In the genomic region with DNA sequence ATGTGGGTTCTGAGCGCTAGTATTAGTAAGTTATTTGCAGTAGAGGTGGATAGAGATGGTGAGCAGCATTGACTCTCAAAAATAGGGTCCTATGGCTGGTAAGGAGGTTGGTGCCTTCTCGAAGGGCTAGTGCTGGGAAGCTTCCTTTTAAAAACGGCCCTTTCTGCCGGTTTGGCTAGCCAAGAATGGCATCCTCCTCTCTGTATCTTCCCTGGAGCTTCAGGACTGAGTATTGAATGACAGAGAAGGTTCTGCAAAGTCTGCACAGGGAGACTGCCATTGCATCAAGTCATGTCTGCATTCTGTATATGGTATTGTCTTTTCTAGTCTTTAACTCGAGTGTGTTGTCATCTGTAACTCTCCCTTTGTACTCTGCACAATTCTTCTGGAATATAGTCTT, we compare ENCODE assay signal across 9 cellular contexts. TPM values are rescaled to one million over a fixed set of nuclear protein-coding genes. Genes with fewer than 3 reads are reported as not detected.
DNase-seq lines count a peak whose midpoint lies in the region; ATAC-seq and TF ChIP-seq lines count a peak whose summit lies in the region.
"Had no signal": no experiment of that assay in that cellular context is flagged by ENCODE, and none has a peak within 500 bp of the region (broad histone marks: within the 10 kb centered on the region; RNA-seq: fewer than 3 reads in every experiment).

No MANE protein-coding gene starts in this region.

- H3K9me3 Mint-ChIP-seq in activated CD4-positive, alpha-beta T cell treated with anti-CD3 and anti-CD28 coated beads, Interleukin-2, amount 10 ng/mL, durations not matched to agents 24 days and 14 days = no peaks in the 10 kb centered on the region
- no peaks in the 10 kb centered on the region for H3K9me3 Mint-ChIP-seq in activated T-helper 2 cell treated with anti-CD3 and anti-CD28 coated beads, Interferon-gamma antibody, Interleukin-2, Interleukin-4, amounts not matched to agents 10 μg/mL and 5 μg/mL and 100 μg/mL, durations not matched to agents 14 hours and 24 hours and 36 hours

- H3K4me3 ChIP-seq in lower lobe of right lung = peak overlapping the region; percentile 74

- H3K4me1 ChIP-seq in lower lobe of right lung = peaks cover 76% of the 10 kb centered on the region

- H3K9me3 ChIP-seq in lower lobe of right lung = no peaks in the 10 kb centered on the region

- H3K27me3 ChIP-seq in lower lobe of right lung (ENCODE audit: low read depth) = peaks cover 19% of the 10 kb centered on the region

- peak overlapping the region; percentile 48 for H3K27ac Mint-ChIP-seq in activated CD4-positive, alpha-beta T cell treated with anti-CD3 and anti-CD28 coated beads, Interleukin-2, amount 10 ng/mL, durations not matched to agents 24 days and 14 days
- H3K27ac Mint-ChIP-seq in activated T-helper 2 cell treated with anti-CD3 and anti-CD28 coated beads, Interferon-gamma antibody, Interleukin-2, Interleukin-4, amounts not matched to agents 10 μg/mL and 5 μg/mL and 100 μg/mL, durations not matched to agents 14 hours and 24 hours and 36 hours = peak overlapping the region; percentile 39

- H3K36me3 Mint-ChIP-seq in activated CD4-positive, alpha-beta T cell treated with anti-CD3 and anti-CD28 coated beads, Interleukin-2, amount 10 ng/mL, durations not matched to agents 24 days and 14 days (ENCODE audit: low read depth) = peaks cover 4% of the 10 kb centered on the region
- H3K36me3 Mint-ChIP-seq in activated T-helper 2 cell treated with anti-CD3 and anti-CD28 coated beads, Interferon-gamma antibody, Interleukin-2, Interleukin-4, amounts not matched to agents 10 μg/mL and 5 μg/mL and 100 μg/mL, durations not matched to agents 14 hours and 24 hours and 36 hours (ENCODE audit: low read depth) = no peaks in the 10 kb centered on the region

- H3K27me3 Mint-ChIP-seq in activated CD4-positive, alpha-beta T cell treated with anti-CD3 and anti-CD28 coated beads, Interleukin-2, amount 10 ng/mL, durations not matched to agents 24 days and 14 days = peaks cover 31% of the 10 kb centered on the region
- peaks cover 24% of the 10 kb centered on the region for H3K27me3 Mint-ChIP-seq in activated T-helper 2 cell treated with anti-CD3 and anti-CD28 coated beads, Interferon-gamma antibody, Interleukin-2, Interleukin-4, amounts not matched to agents 10 μg/mL and 5 μg/mL and 100 μg/mL, durations not matched to agents 14 hours and 24 hours and 36 hours (ENCODE audit: low read depth)

- ATAC-seq in lower lobe of right lung (no peak), HG02884 (IDR thresholded peaks at IDR 0.05; ENCODE audit: unreplicated experiment) (no peak)

- peak overlapping the region; percentile 83 for H3K4me3 Mint-ChIP-seq in activated CD4-positive, alpha-beta T cell treated with anti-CD3 and anti-CD28 coated beads, Interleukin-2, amount 10 ng/mL, durations not matched to agents 24 days and 14 days
- H3K4me3 Mint-ChIP-seq in activated T-helper 2 cell treated with anti-CD3 and anti-CD28 coated beads, Interferon-gamma antibody, Interleukin-2, Interleukin-4, amounts not matched to agents 10 μg/mL and 5 μg/mL and 100 μg/mL, durations not matched to agents 14 hours and 24 hours and 36 hours (ENCODE audit: low read depth) = peak overlapping the region; percentile 80

- H3K4me1 Mint-ChIP-seq in activated CD4-positive, alpha-beta T cell treated with anti-CD3 and anti-CD28 coated beads, Interleukin-2, amount 10 ng/mL, durations not matched to agents 24 days and 14 days = peaks cover 37% of the 10 kb centered on the region
- H3K4me1 Mint-ChIP-seq in activated T-helper 2 cell treated with anti-CD3 and anti-CD28 coated beads, Interferon-gamma antibody, Interleukin-2, Interleukin-4, amounts not matched to agents 10 μg/mL and 5 μg/mL and 100 μg/mL, durations not matched to agents 14 hours and 24 hours and 36 hours (ENCODE audit: low read depth) = peaks cover 26% of the 10 kb centered on the region

- H3K36me3 ChIP-seq in lower lobe of right lung = no peaks in the 10 kb centered on the region

- DNase-seq in activated CD4-positive, alpha-beta T cell treated with anti-CD3 and anti-CD28 coated beads, Interleukin-2, amount 10 ng/mL, durations not matched to agents 24 days and 14 days = no peak
- no peak for DNase-seq in activated CD4-positive, alpha-beta T cell treated with anti-CD3 and anti-CD28 coated beads for 1 hour
- DNase-seq in activated T-helper 2 cell treated with anti-CD3 and anti-CD28 coated beads, Interferon-gamma antibody, Interleukin-2, Interleukin-4, amounts not matched to agents 10 μg/mL and 5 μg/mL and 100 μg/mL, durations not matched to agents 14 hours and 24 hours and 36 hours (ENCODE audit: low spot score) = no peak
- DNase-seq in lower lobe of right lung = no peak
- DNase-seq in substantia nigra (lab: John Stamatoyannopoulos, UW) = no peak
- DNase-seq in SW480 (ENCODE audit: low spot score) = no peak
- DNase-seq in nucleus accumbens (lab: John Stamatoyannopoulos, UW) = no peak

- intact Hi-C loops in activated CD4-positive, alpha-beta T cell treated with anti-CD3 and anti-CD28 coated beads, Interleukin-2, amount 10 ng/mL, durations not matched to agents 24 days and 14 days (cut with micrococcal nuclease) = loop anchor here (5.0 kb wide), 2 partner anchors 227 to 283 kb away; a partner anchor contains a TSS
- intact Hi-C loops in activated T-helper 2 cell treated with anti-CD3 and anti-CD28 coated beads, Interferon-gamma antibody, Interleukin-2, Interleukin-4, amounts not matched to agents 10 μg/mL and 5 μg/mL and 100 μg/mL, durations not matched to agents 14 hours and 24 hours and 36 hours (cut with micrococcal nuclease) = loop anchor here (5.0 to 10.0 kb wide), 4 partner anchors 82 to 505 kb away; a partner anchor contains a TSS
- intact Hi-C loops in lower lobe of right lung (cut with DNase I) = no loop called here

- TF ChIP-seq CTCF in lower lobe of right lung (IDR thresholded peaks at IDR 0.05) = no peak

- H3K27ac ChIP-seq in lower lobe of right lung (no peak overlapping the region), substantia nigra (ENCODE audit: low read depth, low read length, poor library complexity, severe bottlenecking) (peak overlapping the region; percentile 80)

RNA-seq across cellular contexts. Expression of a gene that starts 1.0 kb away (rescaled TPM):
- total RNA-seq in activated CD4-positive, alpha-beta T cell treated with anti-CD3 and anti-CD28 coated beads, Interleukin-2, amount 10 ng/mL, durations not matched to agents 24 days and 14 days = 35.6 and 36.5 TPM in 2 replicates
- 30.5 and 32.7 TPM in 2 replicates for total RNA-seq in activated T-helper 2 cell treated with anti-CD3 and anti-CD28 coated beads, Interferon-gamma antibody, Interleukin-2, Interleukin-4, amounts not matched to agents 10 μg/mL and 5 μg/mL and 100 μg/mL, durations not matched to agents 14 hours and 24 hours and 36 hours
- 24.6 TPM for total RNA-seq in lower lobe of right lung
- total RNA-seq: fibroblast of lung had no signal
